Comparison of ENCODE assay signal across 2 cellular contexts in genomic region chr17:9938764-9939163, GRCh38.
A peak's percentile ranks its signal among the peaks of the same experiment; 100 is the strongest.
TF ChIP-seq lines count a peak whose summit lies in the region.

No MANE protein-coding gene starts in this region.

TF ChIP-seq in A549, 52 proteins besides CTCF, POLR2A, EP300 and RAD21 (continued from another document):
- TF ChIP-seq FOSB (CRISPR knock-in tag; IDR thresholded peaks at IDR 0.05) (no peak), KDM5A (IDR thresholded peaks at IDR 0.05) (no peak), BHLHE40 (IDR thresholded peaks at IDR 0.05; ENCODE audit: low read depth, low read length) (no peak), NFE2L2 (conservative IDR thresholded peaks at IDR 0.05; ENCODE audit: low read length) (no peak), FOSL2 (IDR thresholded peaks at IDR 0.05) (no peak), FOSL2 (CRISPR knock-in tag; IDR thresholded peaks at IDR 0.05) (no peak), POLR2AphosphoS2 (conservative IDR thresholded peaks at IDR 0.05; ENCODE audit: low read length) (no peak), REST (IDR thresholded peaks at IDR 0.05) (no peak)
- TF ChIP-seq, protein P1, sequence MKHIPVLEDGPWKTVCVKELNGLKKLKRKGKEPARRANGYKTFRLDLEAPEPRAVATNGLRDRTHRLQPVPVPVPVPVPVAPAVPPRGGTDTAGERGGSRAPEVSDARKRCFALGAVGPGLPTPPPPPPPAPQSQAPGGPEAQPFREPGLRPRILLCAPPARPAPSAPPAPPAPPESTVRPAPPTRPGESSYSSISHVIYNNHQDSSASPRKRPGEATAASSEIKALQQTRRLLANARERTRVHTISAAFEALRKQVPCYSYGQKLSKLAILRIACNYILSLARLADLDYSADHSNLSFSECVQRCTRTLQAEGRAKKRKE (CRISPR knock-in tag; IDR thresholded peaks at IDR 0.05; ENCODE audit: low read depth) = no peak

TF ChIP-seq in K562, 482 proteins besides CTCF, POLR2A, EP300 and RAD21 (continued from another document):
- TF ChIP-seq, protein P2, sequence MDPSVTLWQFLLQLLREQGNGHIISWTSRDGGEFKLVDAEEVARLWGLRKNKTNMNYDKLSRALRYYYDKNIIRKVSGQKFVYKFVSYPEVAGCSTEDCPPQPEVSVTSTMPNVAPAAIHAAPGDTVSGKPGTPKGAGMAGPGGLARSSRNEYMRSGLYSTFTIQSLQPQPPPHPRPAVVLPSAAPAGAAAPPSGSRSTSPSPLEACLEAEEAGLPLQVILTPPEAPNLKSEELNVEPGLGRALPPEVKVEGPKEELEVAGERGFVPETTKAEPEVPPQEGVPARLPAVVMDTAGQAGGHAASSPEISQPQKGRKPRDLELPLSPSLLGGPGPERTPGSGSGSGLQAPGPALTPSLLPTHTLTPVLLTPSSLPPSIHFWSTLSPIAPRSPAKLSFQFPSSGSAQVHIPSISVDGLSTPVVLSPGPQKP (CRISPR knock-in tag; IDR thresholded peaks at IDR 0.05) = no peak
- TF ChIP-seq CCAR2 (IDR thresholded peaks at IDR 0.05; ENCODE audit: low read depth, low read length) (no peak), MCM7 (IDR thresholded peaks at IDR 0.05) (no peak), ZNF444 (CRISPR knock-in tag; IDR thresholded peaks at IDR 0.05) (no peak), SRSF1 (IDR thresholded peaks at IDR 0.05; ENCODE audit: low read depth, low read length) (no peak), ZNF146 (CRISPR knock-in tag; IDR thresholded peaks at IDR 0.05; ENCODE audit: unreplicated experiment) (peak; percentile 34), RBM25 (IDR thresholded peaks at IDR 0.05; ENCODE audit: low read depth, low read length, severe bottlenecking) (peak; percentile 8), TCFL5 (CRISPR knock-in tag; conservative IDR thresholded peaks at IDR 0.05) (no peak), SPI1 (IDR thresholded peaks at IDR 0.05; ENCODE audit: borderline replicate concordance, low read depth, low read length) (no peak)
